ENCODE assay signal across 1 cellular context in genomic region chrX:120561634-120562568, GRCh38.
A peak's percentile ranks its signal among the peaks of the same experiment; 100 is the strongest.
TF ChIP-seq lines count a peak whose summit lies in the region.

No MANE protein-coding gene starts in this region.

TF ChIP-seq in GM12878, 131 proteins besides CTCF, POLR2A, EP300 and RAD21:
- TF ChIP-seq RELB (IDR thresholded peaks at IDR 0.05; ENCODE audit: low read depth), result peak; percentile 31; the same call in 1 of the 2 replicates
- TF ChIP-seq EZH2 (IDR thresholded peaks at IDR 0.05; ENCODE audit: borderline replicate concordance, control insufficient read depth, low read depth, low read length), result no peak
- no peak for TF ChIP-seq CBX5 (IDR thresholded peaks at IDR 0.05; ENCODE audit: low read depth)
- no peak for TF ChIP-seq RBBP5 (conservative IDR thresholded peaks at IDR 0.05)
- TF ChIP-seq ESRRA (IDR thresholded peaks at IDR 0.05; ENCODE audit: low read length), result no peak
- TF ChIP-seq POLR2AphosphoS2 (IDR thresholded peaks at IDR 0.05; ENCODE audit: low read depth, low read length), result 0 out of 2 replicates have a peak, but pooled peaks have one; percentile 36
- no peak for TF ChIP-seq PAX8 (IDR thresholded peaks at IDR 0.05)
- no peak for TF ChIP-seq TARDBP (IDR thresholded peaks at IDR 0.05; ENCODE audit: borderline replicate concordance)
- TF ChIP-seq, protein P1, sequence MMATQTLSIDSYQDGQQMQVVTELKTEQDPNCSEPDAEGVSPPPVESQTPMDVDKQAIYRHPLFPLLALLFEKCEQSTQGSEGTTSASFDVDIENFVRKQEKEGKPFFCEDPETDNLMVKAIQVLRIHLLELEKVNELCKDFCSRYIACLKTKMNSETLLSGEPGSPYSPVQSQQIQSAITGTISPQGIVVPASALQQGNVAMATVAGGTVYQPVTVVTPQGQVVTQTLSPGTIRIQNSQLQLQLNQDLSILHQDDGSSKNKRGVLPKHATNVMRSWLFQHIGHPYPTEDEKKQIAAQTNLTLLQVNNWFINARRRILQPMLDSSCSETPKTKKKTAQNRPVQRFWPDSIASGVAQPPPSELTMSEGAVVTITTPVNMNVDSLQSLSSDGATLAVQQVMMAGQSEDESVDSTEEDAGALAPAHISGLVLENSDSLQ (IDR thresholded peaks at IDR 0.05), result no peak
- TF ChIP-seq MXI1 (IDR thresholded peaks at IDR 0.05; ENCODE audit: low read depth, low read length), result no peak
- TF ChIP-seq, protein P2, sequence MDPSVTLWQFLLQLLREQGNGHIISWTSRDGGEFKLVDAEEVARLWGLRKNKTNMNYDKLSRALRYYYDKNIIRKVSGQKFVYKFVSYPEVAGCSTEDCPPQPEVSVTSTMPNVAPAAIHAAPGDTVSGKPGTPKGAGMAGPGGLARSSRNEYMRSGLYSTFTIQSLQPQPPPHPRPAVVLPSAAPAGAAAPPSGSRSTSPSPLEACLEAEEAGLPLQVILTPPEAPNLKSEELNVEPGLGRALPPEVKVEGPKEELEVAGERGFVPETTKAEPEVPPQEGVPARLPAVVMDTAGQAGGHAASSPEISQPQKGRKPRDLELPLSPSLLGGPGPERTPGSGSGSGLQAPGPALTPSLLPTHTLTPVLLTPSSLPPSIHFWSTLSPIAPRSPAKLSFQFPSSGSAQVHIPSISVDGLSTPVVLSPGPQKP (IDR thresholded peaks at IDR 0.05; ENCODE audit: low read depth, low read length), result no peak
- TF ChIP-seq POLR2AphosphoS5 (IDR thresholded peaks at IDR 0.05; ENCODE audit: low read length), result 0 out of 2 replicates have a peak, but pooled peaks have one; percentile 19
- peak; percentile 77 for TF ChIP-seq SPI1 (IDR thresholded peaks at IDR 0.05; ENCODE audit: borderline replicate concordance, insufficient read depth, low read depth, low read length)
- TF ChIP-seq HCFC1 (IDR thresholded peaks at IDR 0.05; ENCODE audit: low read length), result no peak
- no peak for TF ChIP-seq TAF1 (IDR thresholded peaks at IDR 0.05; ENCODE audit: borderline replicate concordance, low read depth, low read length)
- 0 out of 2 replicates have a peak, but pooled peaks have one; percentile 28 for TF ChIP-seq NBN (IDR thresholded peaks at IDR 0.05)
